In the genomic region with DNA sequence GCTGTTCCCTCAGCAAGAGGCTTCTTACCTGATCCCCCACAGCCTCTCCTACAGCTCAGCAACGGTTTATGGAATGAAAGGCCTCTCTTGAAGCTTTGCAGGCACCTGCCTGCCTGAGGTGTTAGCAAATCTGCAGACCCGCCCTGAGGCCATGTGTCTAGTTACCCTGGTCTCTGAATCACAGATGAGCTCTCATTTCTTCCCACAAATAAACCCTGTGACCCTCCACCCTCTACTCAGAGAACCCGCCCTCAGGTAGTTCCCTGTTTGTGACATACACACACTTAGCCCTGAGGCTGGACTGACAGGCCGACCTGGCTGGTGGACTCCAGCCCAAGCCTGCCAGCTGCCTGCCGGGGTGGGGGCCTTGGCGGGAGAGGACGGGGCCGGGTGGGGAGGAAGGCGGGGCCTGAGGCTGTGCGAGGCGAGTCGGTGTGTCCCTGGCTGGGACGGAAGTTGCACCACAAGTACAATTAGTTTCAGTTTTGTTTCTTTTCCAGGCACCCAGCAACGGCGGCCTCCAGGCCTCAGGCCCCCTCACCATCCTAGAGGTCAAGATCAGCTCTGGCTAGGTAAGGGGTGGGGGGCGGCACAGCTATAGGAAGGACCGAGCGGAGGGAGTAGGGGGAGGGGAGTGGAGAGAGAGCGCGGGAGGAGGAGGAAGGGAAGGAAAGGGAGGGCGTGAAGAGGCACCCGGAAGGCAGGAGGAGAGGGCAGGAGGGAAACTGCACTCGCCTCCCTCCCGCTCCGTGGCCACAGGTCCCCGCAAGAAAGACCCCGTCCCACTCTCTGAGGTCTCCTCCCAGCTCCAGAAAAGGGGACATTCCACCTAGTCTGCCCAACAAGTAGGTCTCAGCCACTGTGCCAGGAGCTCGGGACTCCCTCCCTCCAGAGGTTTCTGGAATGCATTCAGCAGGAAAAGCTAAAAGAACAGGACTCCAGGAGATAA, we compare ENCODE assay signal across 8 cellular contexts. TPM values are rescaled to one million over a fixed set of nuclear protein-coding genes. Genes with fewer than 3 reads are reported as not detected.
DNase-seq lines count a peak whose midpoint lies in the region; ATAC-seq and TF ChIP-seq lines count a peak whose summit lies in the region.

A gene with protein sequence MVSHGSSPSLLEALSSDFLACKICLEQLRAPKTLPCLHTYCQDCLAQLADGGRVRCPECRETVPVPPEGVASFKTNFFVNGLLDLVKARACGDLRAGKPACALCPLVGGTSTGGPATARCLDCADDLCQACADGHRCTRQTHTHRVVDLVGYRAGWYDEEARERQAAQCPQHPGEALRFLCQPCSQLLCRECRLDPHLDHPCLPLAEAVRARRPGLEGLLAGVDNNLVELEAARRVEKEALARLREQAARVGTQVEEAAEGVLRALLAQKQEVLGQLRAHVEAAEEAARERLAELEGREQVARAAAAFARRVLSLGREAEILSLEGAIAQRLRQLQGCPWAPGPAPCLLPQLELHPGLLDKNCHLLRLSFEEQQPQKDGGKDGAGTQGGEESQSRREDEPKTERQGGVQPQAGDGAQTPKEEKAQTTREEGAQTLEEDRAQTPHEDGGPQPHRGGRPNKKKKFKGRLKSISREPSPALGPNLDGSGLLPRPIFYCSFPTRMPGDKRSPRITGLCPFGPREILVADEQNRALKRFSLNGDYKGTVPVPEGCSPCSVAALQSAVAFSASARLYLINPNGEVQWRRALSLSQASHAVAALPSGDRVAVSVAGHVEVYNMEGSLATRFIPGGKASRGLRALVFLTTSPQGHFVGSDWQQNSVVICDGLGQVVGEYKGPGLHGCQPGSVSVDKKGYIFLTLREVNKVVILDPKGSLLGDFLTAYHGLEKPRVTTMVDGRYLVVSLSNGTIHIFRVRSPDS (plus strand): TSS at position 482 of the 949 bp plus-strand sequence. CDS start 1,832 bp downstream, outside the sequence.

- H3K79me2 ChIP-seq in parathyroid adenoma: peaks cover 2% of the 10 kb centered on the region

- H3K4me3 Mint-ChIP-seq in activated naive CD4-positive, alpha-beta T cell treated with anti-CD3 and anti-CD28 coated beads, Interleukin-2, amount 50 U/mL, for 24 hours: peak within 1 kb of the TSS; percentile 94
- H3K4me3 Mint-ChIP-seq in glutamatergic neuron (ENCODE audit: unreplicated experiment): peak within 1 kb of the TSS; percentile 38

- H3K27ac ChIP-seq in parathyroid adenoma: peak within 1 kb of the TSS; percentile 80
- peak within 1 kb of the TSS; percentile 90 to 97 (median 95) for H3K27ac ChIP-seq in thyroid gland

- H3K27me3 Mint-ChIP-seq in activated naive CD4-positive, alpha-beta T cell treated with anti-CD3 and anti-CD28 coated beads, Interleukin-2, amount 50 U/mL, for 24 hours: no peaks in the 10 kb centered on the region
- H3K27me3 Mint-ChIP-seq in glutamatergic neuron (ENCODE audit: unreplicated experiment): peaks cover 6% of the 10 kb centered on the region

- H3K9ac ChIP-seq in parathyroid adenoma: peak within 1 kb of the TSS; percentile 21

- H3K4me1 ChIP-seq in parathyroid adenoma: no peaks in the 10 kb centered on the region
- peaks cover 6 to 22% of the 10 kb centered on the region in 2 donors for H3K4me1 ChIP-seq in thyroid gland

- H3K9me3 ChIP-seq in parathyroid adenoma (ENCODE audit: control insufficient read depth, low read length): no peaks in the 10 kb centered on the region
- no peaks in the 10 kb centered on the region for H3K9me3 ChIP-seq in thyroid gland

- peak; percentile 96 for DNase-seq in DMS79 treated with DMSO at 0.1 percent for 48 hours (lab: John Stamatoyannopoulos, UW)
- peak; percentile 69 for DNase-seq in LNCaP clone FGC (ENCODE audit: low read depth)
- DNase-seq in glutamatergic neuron: peak; percentile 36
- peak; percentile 92 to 93 for DNase-seq in thyroid gland

- intact Hi-C loops in thyroid gland (cut with DNase I): loop anchor here (5.0 kb wide), 1 partner anchor 52 kb away; no protein-coding TSS in a partner anchor

- ATAC-seq in GM21786 (IDR thresholded peaks at IDR 0.05; ENCODE audit: unreplicated experiment) (peak; percentile 86), SK-N-SH treated with all-trans-retinoic acid at 6 μM for 48 hours (peak; percentile 90)

- peak within 1 kb of the TSS; percentile 73 for H3K4me3 ChIP-seq in LNCaP clone FGC (ENCODE audit: low read depth, low read length)
- peak within 1 kb of the TSS; percentile 76 for H3K4me3 ChIP-seq in parathyroid adenoma (ENCODE audit: low read depth, low read length)
- H3K4me3 ChIP-seq in thyroid gland (replicated peaks in 1 of 3): peak within 1 kb of the TSS; percentile 33 to 72 (median 61)

- peak within 1 kb of the TSS; percentile 92 for H2AFZ ChIP-seq in parathyroid adenoma

- peaks cover 3% of the 10 kb centered on the region for H3K36me3 Mint-ChIP-seq in activated naive CD4-positive, alpha-beta T cell treated with anti-CD3 and anti-CD28 coated beads, Interleukin-2, amount 50 U/mL, for 24 hours
- H3K36me3 Mint-ChIP-seq in glutamatergic neuron (ENCODE audit: unreplicated experiment): no peaks in the 10 kb centered on the region

- H3K27ac Mint-ChIP-seq in activated naive CD4-positive, alpha-beta T cell treated with anti-CD3 and anti-CD28 coated beads, Interleukin-2, amount 50 U/mL, for 24 hours: peak within 1 kb of the TSS; percentile 96
- no peak within 1 kb of the TSS for H3K27ac Mint-ChIP-seq in glutamatergic neuron (ENCODE audit: unreplicated experiment)

- peak within 1 kb of the TSS; percentile 99 for H3K4me2 ChIP-seq in parathyroid adenoma (ENCODE audit: low read length)

- H3K9me3 Mint-ChIP-seq in activated naive CD4-positive, alpha-beta T cell treated with anti-CD3 and anti-CD28 coated beads, Interleukin-2, amount 50 U/mL, for 24 hours: no peaks in the 10 kb centered on the region
- H3K9me3 Mint-ChIP-seq in glutamatergic neuron (ENCODE audit: unreplicated experiment): peaks cover 5% of the 10 kb centered on the region

- TF ChIP-seq CTCF in LNCaP clone FGC (IDR thresholded peaks at IDR 0.05; ENCODE audit: control insufficient read depth, extremely low read depth, insufficient read depth) (no peak), glutamatergic neuron (IDR thresholded peaks at IDR 0.05; ENCODE audit: partially characterized antibody, unreplicated experiment) (no peak), parathyroid adenoma (IDR thresholded peaks at IDR 0.05) (no peak), thyroid gland (IDR thresholded peaks at IDR 0.05) (no peak)

- TF ChIP-seq POLR2A in thyroid gland (IDR thresholded peaks at IDR 0.05): peak in 1 of 2 donors; percentile 36

- WGBS in thyroid gland, 2 donors: 3% methylated on average over 20 to 27 of the region's 28 CpGs

- H3K4me1 Mint-ChIP-seq in activated naive CD4-positive, alpha-beta T cell treated with anti-CD3 and anti-CD28 coated beads, Interleukin-2, amount 50 U/mL, for 24 hours: peaks cover 37% of the 10 kb centered on the region
- H3K4me1 Mint-ChIP-seq in glutamatergic neuron (ENCODE audit: low read depth, unreplicated experiment): no peaks in the 10 kb centered on the region

- no peaks in the 10 kb centered on the region for H3K36me3 ChIP-seq in parathyroid adenoma (ENCODE audit: control insufficient read depth, insufficient read depth, low read length)
- H3K36me3 ChIP-seq in thyroid gland: peaks cover 26% of the 10 kb centered on the region in 2 donors

- H3K27me3 ChIP-seq in parathyroid adenoma (ENCODE audit: control insufficient read depth, insufficient read depth, low read length) (no peaks in the 10 kb centered on the region), thyroid gland (no peaks in the 10 kb centered on the region)

TF ChIP-seq in SK-N-SH treated with all-trans-retinoic acid at 6 μM for 48 hours, 23 proteins besides CTCF, POLR2A, EP300 and RAD21 (continues in another document):
- TF ChIP-seq OSR1 (CRISPR knock-in tag; IDR thresholded peaks at IDR 0.05): no peak
- TF ChIP-seq BACH2 (CRISPR knock-in tag; IDR thresholded peaks at IDR 0.05; ENCODE audit: borderline replicate concordance): no peak
- no peak for TF ChIP-seq ZNF70 (CRISPR knock-in tag; IDR thresholded peaks at IDR 0.05)
- TF ChIP-seq TOX (CRISPR knock-in tag; IDR thresholded peaks at IDR 0.05; ENCODE audit: borderline replicate concordance): no peak
- TF ChIP-seq GLIS3 (CRISPR knock-in tag; IDR thresholded peaks at IDR 0.05): no peak
- TF ChIP-seq, protein P1, sequence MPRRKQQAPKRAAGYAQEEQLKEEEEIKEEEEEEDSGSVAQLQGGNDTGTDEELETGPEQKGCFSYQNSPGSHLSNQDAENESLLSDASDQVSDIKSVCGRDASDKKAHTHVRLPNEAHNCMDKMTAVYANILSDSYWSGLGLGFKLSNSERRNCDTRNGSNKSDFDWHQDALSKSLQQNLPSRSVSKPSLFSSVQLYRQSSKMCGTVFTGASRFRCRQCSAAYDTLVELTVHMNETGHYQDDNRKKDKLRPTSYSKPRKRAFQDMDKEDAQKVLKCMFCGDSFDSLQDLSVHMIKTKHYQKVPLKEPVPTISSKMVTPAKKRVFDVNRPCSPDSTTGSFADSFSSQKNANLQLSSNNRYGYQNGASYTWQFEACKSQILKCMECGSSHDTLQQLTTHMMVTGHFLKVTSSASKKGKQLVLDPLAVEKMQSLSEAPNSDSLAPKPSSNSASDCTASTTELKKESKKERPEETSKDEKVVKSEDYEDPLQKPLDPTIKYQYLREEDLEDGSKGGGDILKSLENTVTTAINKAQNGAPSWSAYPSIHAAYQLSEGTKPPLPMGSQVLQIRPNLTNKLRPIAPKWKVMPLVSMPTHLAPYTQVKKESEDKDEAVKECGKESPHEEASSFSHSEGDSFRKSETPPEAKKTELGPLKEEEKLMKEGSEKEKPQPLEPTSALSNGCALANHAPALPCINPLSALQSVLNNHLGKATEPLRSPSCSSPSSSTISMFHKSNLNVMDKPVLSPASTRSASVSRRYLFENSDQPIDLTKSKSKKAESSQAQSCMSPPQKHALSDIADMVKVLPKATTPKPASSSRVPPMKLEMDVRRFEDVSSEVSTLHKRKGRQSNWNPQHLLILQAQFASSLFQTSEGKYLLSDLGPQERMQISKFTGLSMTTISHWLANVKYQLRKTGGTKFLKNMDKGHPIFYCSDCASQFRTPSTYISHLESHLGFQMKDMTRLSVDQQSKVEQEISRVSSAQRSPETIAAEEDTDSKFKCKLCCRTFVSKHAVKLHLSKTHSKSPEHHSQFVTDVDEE (CRISPR knock-in tag; IDR thresholded peaks at IDR 0.05): no peak
- no peak for TF ChIP-seq TCF4 (CRISPR knock-in tag; IDR thresholded peaks at IDR 0.05; ENCODE audit: borderline replicate concordance)
- no peak for TF ChIP-seq CSDC2 (CRISPR knock-in tag; IDR thresholded peaks at IDR 0.05)
- TF ChIP-seq ISL1 (CRISPR knock-in tag; IDR thresholded peaks at IDR 0.05): no peak

RNA-seq across cellular contexts. Expression of the gene that starts here (rescaled TPM):
- total RNA-seq in glutamatergic neuron (ENCODE audit: unreplicated experiment) (0.61 TPM), thyroid gland (10 to 100 TPM; 19.6 to 36.4 (median 28.5) TPM)

Comparison
In these comparisons a context has a peak if more than half of its experiments do, and no peak if none do; other contexts are left out.
1. Peak in every context shown above with its lines: DNase-seq, ATAC-seq, H3K4me3 ChIP-seq and H3K27ac ChIP-seq.
2. RNA of the gene that starts here (total RNA-seq): 19.6 to 36.4 TPM in thyroid gland; 0.61 TPM in glutamatergic neuron (single experiment); every median in the first group is over 10 times any median in the second.
3. Peak in DNase-seq in glutamatergic neuron; RNA of the gene not detected or under 1 TPM.
4. DNase-seq: peak in every context shown above with its lines; median percentile 96 in DMS79 treated with DMSO at 0.1 percent for 48 hours; 92 in thyroid gland; 69 in LNCaP clone FGC; 36 in glutamatergic neuron.